In genomic region chr20:48734104-48734749, GRCh38 we compare ENCODE assay signal across 1 cellular context.
TF ChIP-seq lines count a peak whose summit lies in the region.

No MANE protein-coding gene starts in this region.

TF ChIP-seq in HepG2, 621 proteins besides CTCF, POLR2A, EP300 and RAD21 (continued from another document):
- peak; percentile 43 for TF ChIP-seq ZBTB40 (IDR thresholded peaks at IDR 0.05)
- peak; percentile 95 for TF ChIP-seq ZBTB40 (CRISPR knock-in tag; IDR thresholded peaks at IDR 0.05)
- no peak for TF ChIP-seq TGIF2 (CRISPR knock-in tag; IDR thresholded peaks at IDR 0.05)
TF ChIP-seq in HepG2: peak in this region for 1.
